1 cellular context compared by ENCODE assay signal in genomic region chr10:7818295-7819125, GRCh38.
A peak's percentile ranks its signal among the peaks of the same experiment; 100 is the strongest.
TF ChIP-seq lines count a peak whose summit lies in the region.

TAF3 (plus strand) TSS chr10:7818505; CDS start chr10:7818710, 205 bp downstream.

TF ChIP-seq in HepG2, 621 proteins besides CTCF, POLR2A, EP300 and RAD21 (continued from another document and continues in another):
- TF ChIP-seq ZNF674 (CRISPR knock-in tag; IDR thresholded peaks at IDR 0.05; ENCODE audit: low read depth) = no peak
- TF ChIP-seq ARNT (IDR thresholded peaks at IDR 0.05) = no peak
- no peak for TF ChIP-seq XBP1 (CRISPR knock-in tag; IDR thresholded peaks at IDR 0.05)
- no peak for TF ChIP-seq SUZ12 (IDR thresholded peaks at IDR 0.05; ENCODE audit: low read depth, low read length)
- peak; percentile 71 for TF ChIP-seq CBX5 (CRISPR knock-in tag; IDR thresholded peaks at IDR 0.05; ENCODE audit: borderline replicate concordance)
- no peak for TF ChIP-seq ATM (IDR thresholded peaks at IDR 0.05; ENCODE audit: borderline replicate concordance)
- peak; percentile 75 for TF ChIP-seq FOSL2 (CRISPR knock-in tag; IDR thresholded peaks at IDR 0.05)
- peak; percentile 38; the same call in 1 of the 2 replicates for TF ChIP-seq SIX4 (CRISPR knock-in tag; IDR thresholded peaks at IDR 0.05)
- no peak for TF ChIP-seq ZNF530 (CRISPR knock-in tag; IDR thresholded peaks at IDR 0.05; ENCODE audit: low read depth)
- no peak for TF ChIP-seq ZNF432 (CRISPR knock-in tag; IDR thresholded peaks at IDR 0.05; ENCODE audit: borderline replicate concordance)
- TF ChIP-seq ARID5B (CRISPR knock-in tag; IDR thresholded peaks at IDR 0.05) = peak; percentile 62; the same call in 1 of the 2 replicates
- peak; percentile 92; the same call in 2 of the 3 replicates for TF ChIP-seq MXI1 (IDR thresholded peaks at IDR 0.05; ENCODE audit: borderline replicate concordance, low read depth, low read length)
- TF ChIP-seq CBFB (CRISPR knock-in tag; IDR thresholded peaks at IDR 0.05) = peak; percentile 94
- peak; percentile 65; the same call in 1 of the 2 replicates for TF ChIP-seq ZNF572 (CRISPR knock-in tag; IDR thresholded peaks at IDR 0.05)
- no peak for TF ChIP-seq DMTF1 (CRISPR knock-in tag; IDR thresholded peaks at IDR 0.05)
- TF ChIP-seq TFDP1 (CRISPR knock-in tag; IDR thresholded peaks at IDR 0.05; ENCODE audit: borderline replicate concordance) = peak; percentile 86
- no peak for TF ChIP-seq IRF1 (CRISPR knock-in tag; IDR thresholded peaks at IDR 0.05; ENCODE audit: low read depth)
- TF ChIP-seq ZNF691 (CRISPR knock-in tag; IDR thresholded peaks at IDR 0.05; ENCODE audit: borderline replicate concordance, low read depth) = peak; percentile 91
- peak; percentile 75; the same call in 1 of the 2 replicates for TF ChIP-seq THAP7 (CRISPR knock-in tag; IDR thresholded peaks at IDR 0.05)
- peak; percentile 88 for TF ChIP-seq ZNF639 (CRISPR knock-in tag; conservative IDR thresholded peaks at IDR 0.05)
- TF ChIP-seq SMARCE1 (IDR thresholded peaks at IDR 0.05; ENCODE audit: borderline replicate concordance) = no peak
- TF ChIP-seq MLXIP (CRISPR knock-in tag; IDR thresholded peaks at IDR 0.05; ENCODE audit: borderline replicate concordance) = no peak
- peak; percentile 65; the same call in 1 of the 2 replicates for TF ChIP-seq ZNF749 (CRISPR knock-in tag; IDR thresholded peaks at IDR 0.05; ENCODE audit: borderline replicate concordance)
- TF ChIP-seq ZNF282 (IDR thresholded peaks at IDR 0.05; ENCODE audit: partially characterized antibody) = no peak
- peak; percentile 69; the same call in 1 of the 2 replicates for TF ChIP-seq ZBTB7B (CRISPR knock-in tag; IDR thresholded peaks at IDR 0.05)
- TF ChIP-seq TFDP2 (CRISPR knock-in tag; IDR thresholded peaks at IDR 0.05) = peak; percentile 80
- peak; percentile 50; the same call in 1 of the 2 replicates for TF ChIP-seq ESRRA (CRISPR knock-in tag; IDR thresholded peaks at IDR 0.05; ENCODE audit: low read depth)
- peak; percentile 89 for TF ChIP-seq POLR2AphosphoS5 (IDR thresholded peaks at IDR 0.05; ENCODE audit: low read depth, low read length)
- no peak for TF ChIP-seq TOE1 (CRISPR knock-in tag; IDR thresholded peaks at IDR 0.05)
- TF ChIP-seq ZNF616 (CRISPR knock-in tag; IDR thresholded peaks at IDR 0.05; ENCODE audit: low read depth) = no peak; the same call in 1 of the 2 replicates
- TF ChIP-seq SNRNP70 (IDR thresholded peaks at IDR 0.05; ENCODE audit: low read depth, low read length) = no peak
- no peak for TF ChIP-seq ZNF326 (CRISPR knock-in tag; IDR thresholded peaks at IDR 0.05; ENCODE audit: borderline replicate concordance)
- TF ChIP-seq GMEB1 (CRISPR knock-in tag; IDR thresholded peaks at IDR 0.05; ENCODE audit: borderline replicate concordance) = peak; percentile 89
- TF ChIP-seq IRX3 (CRISPR knock-in tag; IDR thresholded peaks at IDR 0.05; ENCODE audit: borderline replicate concordance, low read depth) = 0 out of 2 replicates have a peak, but pooled peaks have one; percentile 37
- TF ChIP-seq ZNF556 (CRISPR knock-in tag; IDR thresholded peaks at IDR 0.05; ENCODE audit: borderline replicate concordance) = peak; percentile 92; the same call in 1 of the 2 replicates
- TF ChIP-seq HNRNPH1 (optimal IDR thresholded peaks at IDR 0.05; ENCODE audit: low read depth, low read length) = no peak
- no peak for TF ChIP-seq ZNF562 (CRISPR knock-in tag; IDR thresholded peaks at IDR 0.05; ENCODE audit: borderline replicate concordance)
- TF ChIP-seq ZNF33B (CRISPR knock-in tag; IDR thresholded peaks at IDR 0.05) = no peak
- TF ChIP-seq BHLHE40 (IDR thresholded peaks at IDR 0.05; ENCODE audit: low read length) = peak; percentile 53; the same call in 1 of the 2 replicates
- TF ChIP-seq ZNF660 (CRISPR knock-in tag; IDR thresholded peaks at IDR 0.05; ENCODE audit: borderline replicate concordance, low read depth) = no peak
